Comparison of ENCODE assay signal across 9 cellular contexts in genomic region chr22:40396882-40397281, GRCh38. TPM values are rescaled to one million over a fixed set of nuclear protein-coding genes. Genes with fewer than 3 reads are reported as not detected.
DNase-seq lines count a peak whose midpoint lies in the region; ATAC-seq and TF ChIP-seq lines count a peak whose summit lies in the region.
"Had no signal": no experiment of that assay in that cellular context is flagged by ENCODE, and none has a peak within 500 bp of the region (broad histone marks: within the 10 kb centered on the region; RNA-seq: fewer than 3 reads in every experiment).

No MANE protein-coding gene starts in this region.

- H3K4me1 Mint-ChIP-seq in activated T-cell treated with anti-CD3 and anti-CD28 coated beads, Interleukin-2, amount 50 U/mL, for 24 hours (ENCODE audit: low read depth): peaks cover 64% of the 10 kb centered on the region
- H3K4me1 Mint-ChIP-seq in activated B cell treated with CpG ODN at 0.5 μM for 24 hours (peaks cover 86% of the 10 kb centered on the region), type B pancreatic cell (ENCODE audit: unreplicated experiment) (peaks cover 28% of the 10 kb centered on the region)
- peaks cover 27% of the 10 kb centered on the region for H3K4me1 Mint-ChIP-seq in activated T-helper 17 cell treated with anti-CD3 and anti-CD28 coated beads, Interleukin-2, amount 50 U/mL, for 72 hours

- peak overlapping the region; percentile 70 for H3K27ac Mint-ChIP-seq in activated T-cell treated with anti-CD3 and anti-CD28 coated beads, Interleukin-2, amount 50 U/mL, for 24 hours
- peak overlapping the region; percentile 80 for H3K27ac Mint-ChIP-seq in activated B cell treated with CpG ODN at 0.5 μM for 24 hours
- peak overlapping the region; percentile 92 for H3K27ac Mint-ChIP-seq in type B pancreatic cell
- no peak overlapping the region for H3K27ac Mint-ChIP-seq in activated T-helper 17 cell treated with anti-CD3 and anti-CD28 coated beads, Interleukin-2, amount 50 U/mL, for 72 hours

- DNase-seq in activated T-cell treated with anti-CD3 and anti-CD28 coated beads, Interleukin-2, amount 50 U/mL, for 24 hours: no peak
- DNase-seq in activated T-cell treated with anti-CD3 and anti-CD28 coated beads, Interleukin-2, amount 50 U/mL, for 1 hour: no peak
- DNase-seq in activated B cell treated with CpG ODN at 0.5 μM for 24 hours: no peak
- peak; percentile 86 for DNase-seq in iPS-NIHi11 (ENCODE audit: low spot score)
- DNase-seq in type B pancreatic cell (ENCODE audit: extremely low spot score, unreplicated experiment): no peak
- no peak for DNase-seq in midbrain (lab: John Stamatoyannopoulos, UW)
- no peak for DNase-seq in RPMI8226

- H3K4me3 Mint-ChIP-seq in activated T-cell treated with anti-CD3 and anti-CD28 coated beads, Interleukin-2, amount 50 U/mL, for 24 hours: no peak overlapping the region
- H3K4me3 Mint-ChIP-seq in activated B cell treated with CpG ODN at 0.5 μM for 24 hours (peak overlapping the region; percentile 28), type B pancreatic cell (peak overlapping the region; percentile 78)
- H3K4me3 Mint-ChIP-seq in activated T-helper 17 cell treated with anti-CD3 and anti-CD28 coated beads, Interleukin-2, amount 50 U/mL, for 72 hours: no peak overlapping the region
- H3K4me3 Mint-ChIP-seq: CD14-positive monocyte had no signal

- no peaks in the 10 kb centered on the region for H3K9me3 Mint-ChIP-seq in activated T-cell treated with anti-CD3 and anti-CD28 coated beads, Interleukin-2, amount 50 U/mL, for 24 hours
- H3K9me3 Mint-ChIP-seq in activated B cell treated with CpG ODN at 0.5 μM for 24 hours (no peaks in the 10 kb centered on the region), type B pancreatic cell (no peaks in the 10 kb centered on the region)
- no peaks in the 10 kb centered on the region for H3K9me3 Mint-ChIP-seq in activated T-helper 17 cell treated with anti-CD3 and anti-CD28 coated beads, Interleukin-2, amount 50 U/mL, for 72 hours

- H3K36me3 Mint-ChIP-seq in activated T-cell treated with anti-CD3 and anti-CD28 coated beads, Interleukin-2, amount 50 U/mL, for 24 hours (ENCODE audit: low read depth): peaks cover 22% of the 10 kb centered on the region
- peaks cover 13% of the 10 kb centered on the region for H3K36me3 Mint-ChIP-seq in activated B cell treated with CpG ODN at 0.5 μM for 24 hours (ENCODE audit: low read depth)
- H3K36me3 Mint-ChIP-seq in type B pancreatic cell: peaks cover 18% of the 10 kb centered on the region
- H3K36me3 Mint-ChIP-seq in activated T-helper 17 cell treated with anti-CD3 and anti-CD28 coated beads, Interleukin-2, amount 50 U/mL, for 72 hours (ENCODE audit: low read depth): peaks cover 14% of the 10 kb centered on the region

- TF ChIP-seq CTCF in activated B cell treated with CpG ODN at 0.5 μM for 24 hours (IDR thresholded peaks at IDR 0.05) (no peak), type B pancreatic cell (conservative IDR thresholded peaks at IDR 0.05) (no peak)

- CTCF ChIA-PET in activated B cell treated with CpG ODN at 0.5 μM for 24 hours (lab: Charles Lee): interaction anchor here (0.7 to 1.5 kb wide), 3 partner anchors 11 to 49 kb away, joined by 3 to 7 read pairs (median 4); no protein-coding TSS in a partner anchor

- intact Hi-C loops in activated B cell treated with CpG ODN at 0.5 μM for 24 hours (cut with micrococcal nuclease): no loop called here

- POLR2A ChIA-PET in activated B cell treated with CpG ODN at 0.5 μM for 24 hours (lab: Charles Lee): interaction anchor here (0.6 to 2.8 kb wide), 5 partner anchors 9 to 37 kb away, joined by 3 to 11 read pairs (median 3); no protein-coding TSS in a partner anchor

- H3K27me3 Mint-ChIP-seq in activated T-cell treated with anti-CD3 and anti-CD28 coated beads, Interleukin-2, amount 50 U/mL, for 24 hours: no peaks in the 10 kb centered on the region
- H3K27me3 Mint-ChIP-seq in activated B cell treated with CpG ODN at 0.5 μM for 24 hours (no peaks in the 10 kb centered on the region), type B pancreatic cell (no peaks in the 10 kb centered on the region)
- H3K27me3 Mint-ChIP-seq in activated T-helper 17 cell treated with anti-CD3 and anti-CD28 coated beads, Interleukin-2, amount 50 U/mL, for 72 hours: no peaks in the 10 kb centered on the region

- ATAC-seq in activated B cell treated with CpG ODN at 0.5 μM for 24 hours (ENCODE audit: low read depth): no peak
- no peak for ATAC-seq in activated T-helper 17 cell treated with anti-CD3 and anti-CD28 coated beads, Interleukin-2, amount 50 U/mL, for 72 hours (replicated peaks)

RNA-seq across cellular contexts. Expression of gene SGSM3, which starts 26.5 kb away (rescaled TPM):
- total RNA-seq in activated B cell treated with CpG ODN at 0.5 μM for 24 hours (111 and 123 TPM in 2 replicates), type B pancreatic cell (ENCODE audit: low replicate concordance) (106 and 125 TPM in 2 replicates)
- total RNA-seq in activated T-helper 17 cell treated with anti-CD3 and anti-CD28 coated beads, Interleukin-2, amount 50 U/mL, for 72 hours: 10 to 100 TPM; 39.7 to 41.8 TPM

RNA-seq across cellular contexts. Expression of gene ADSL, which starts 50.6 kb away (rescaled TPM):
- total RNA-seq in activated B cell treated with CpG ODN at 0.5 μM for 24 hours: 102 and 109 TPM in 2 replicates
- 52.2 and 82.8 TPM in 2 replicates for total RNA-seq in type B pancreatic cell (ENCODE audit: low replicate concordance)
- total RNA-seq in activated T-helper 17 cell treated with anti-CD3 and anti-CD28 coated beads, Interleukin-2, amount 50 U/mL, for 72 hours: 100 to 1,000 TPM in 1 of 2 donors, 10 to 100 TPM in 1; 94.6 to 157 TPM

Comparison
In these comparisons a context has a peak if more than half of its experiments do, and no peak if none do; other contexts are left out.
1. H3K4me3 Mint-ChIP-seq: peak in activated B cell treated with CpG ODN at 0.5 μM for 24 hours (single experiment) and type B pancreatic cell (single experiment); none in activated T-cell treated with anti-CD3 and anti-CD28 coated beads, Interleukin-2, amount 50 U/mL, for 24 hours (single experiment) and activated T-helper 17 cell treated with anti-CD3 and anti-CD28 coated beads, Interleukin-2, amount 50 U/mL, for 72 hours (single experiment).